Comparison of ENCODE assay signal across 10 cellular contexts in genomic region chr5:140965905-140966292, GRCh38. TPM values are rescaled to one million over a fixed set of nuclear protein-coding genes. Genes with fewer than 3 reads are reported as not detected.
A peak's percentile ranks its signal among the peaks of the same experiment; 100 is the strongest.
DNase-seq lines count a peak whose midpoint lies in the region; ATAC-seq and TF ChIP-seq lines count a peak whose summit lies in the region.
"Had no signal": no experiment of that assay in that cellular context is flagged by ENCODE, and none has a peak within 500 bp of the region (broad histone marks: within the 10 kb centered on the region; RNA-seq: fewer than 3 reads in every experiment).

No MANE protein-coding gene starts in this region.

- CTCF ChIA-PET in HCT116 (lab: Charles Lee): interaction anchor here (0.7 to 1.2 kb wide), 2 partner anchors 52 to 74 kb away, joined by 3 to 6 read pairs; no protein-coding TSS in a partner anchor

- no peaks in the 10 kb centered on the region for H3K27me3 ChIP-seq in HCT116 (ENCODE audit: insufficient read depth, low read length)
- H3K27me3 ChIP-seq in WERI-Rb-1 (ENCODE audit: insufficient read depth, low read depth, severe bottlenecking): no peaks in the 10 kb centered on the region
- peaks cover 3% of the 10 kb centered on the region; the same call in 1 of the 2 replicates for H3K27me3 ChIP-seq in iPS DF 6.9 (ENCODE audit: control insufficient read depth, insufficient read depth, low read length)
- H3K27me3 ChIP-seq in skeletal muscle satellite cell (ENCODE audit: control insufficient read depth, insufficient read depth, low read length): peaks cover 39% of the 10 kb centered on the region

- POLR2A ChIA-PET in HCT116 (lab: Charles Lee): interaction anchor here (1.8 kb wide), 1 partner anchor 38 kb away, joined by 6 read pairs; no protein-coding TSS in a partner anchor

- H3K4me1 ChIP-seq in HCT116 (ENCODE audit: control insufficient read depth in 1 of 2, insufficient read depth in 2 of 2, low read length in 2 of 2) (peaks cover 9 to 19% of the 10 kb centered on the region in 2 experiments; a peak in 3 of 4 replicates), iPS DF 6.9 (ENCODE audit: control insufficient read depth, insufficient read depth, low read length) (peaks cover 4% of the 10 kb centered on the region; the same call in 1 of the 2 replicates), skeletal muscle satellite cell (ENCODE audit: control insufficient read depth, insufficient read depth, low read length) (peaks cover 4% of the 10 kb centered on the region)

- BruUV-seq in HCT116 (replicated peaks; lab: Mats Ljungman, UMichigan): no TSS peak

- H2AFZ ChIP-seq in HCT116 (ENCODE audit: low read depth, low read length, poor library complexity, severe bottlenecking): peak overlapping the region; percentile 91

- TF ChIP-seq CTCF in HCT116 (IDR thresholded peaks at IDR 0.05 in 2 of 3, conservative IDR thresholded peaks at IDR 0.05 in 1 of 3; ENCODE audit: borderline replicate concordance in 1 of 3, insufficient read depth in 1 of 3, low read depth in 2 of 3, low read length in 2 of 3) (no peak), WERI-Rb-1 (IDR thresholded peaks at IDR 0.05; ENCODE audit: low read depth, low read length) (no peak)

- H3K27ac ChIP-seq in HCT116 (ENCODE audit: low read depth, low read length) (peak overlapping the region; percentile 47; the same call in 1 of the 2 replicates), WERI-Rb-1 (peak overlapping the region; percentile 81), iPS DF 6.9 (ENCODE audit: low read length) (no peak overlapping the region)
- H3K27ac ChIP-seq: neutrophil had no signal

- no peak for TF ChIP-seq POLR2A in HCT116 (IDR thresholded peaks at IDR 0.05; ENCODE audit: borderline replicate concordance, extremely low read depth, insufficient read depth, insufficient read length)

- H3K4me3 ChIP-seq in HCT116 (replicated peaks in 1 of 2; ENCODE audit: low read depth in 1 of 2, low read length in 2 of 2) (peak overlapping the region; percentile 58 to 65), WERI-Rb-1 (ENCODE audit: low read depth, low read length) (peak overlapping the region; percentile 82), iPS DF 6.9 (ENCODE audit: low read length) (peak overlapping the region; percentile 64; the same call in 1 of the 2 replicates), skeletal muscle satellite cell (ENCODE audit: low read length) (peak overlapping the region; percentile 76)

- RAD21 ChIA-PET in HCT116 (lab: Charles Lee; ENCODE audit: low non-redundant PET in 1 of 2, low total read pairs in 2 of 2, uncharacterized antibody in 2 of 2, unreplicated experiment in 2 of 2): no interaction called here

- H3K9me2 ChIP-seq in HCT116 (ENCODE audit: insufficient read depth): no peaks in the 10 kb centered on the region

- intact Hi-C loops in HCT116 (cut with micrococcal nuclease): loop anchor here (5.0 kb wide), 1 partner anchor 39 kb away; the partner anchor contains the start of gene PCDHAC1

- no CpG with 5 or more reads among the region's 9 CpGs for WGBS in iPS DF 6.9 (ENCODE audit: insufficient coverage, insufficient read length)

- no peaks in the 10 kb centered on the region for H4K20me1 ChIP-seq in HCT116 (ENCODE audit: insufficient read depth)

- H3K9me3 ChIP-seq in HCT116 (ENCODE audit: control insufficient read depth in 1 of 2, insufficient read depth in 1 of 2, low read depth in 1 of 2, low read length in 2 of 2) (no peaks in the 10 kb centered on the region), WERI-Rb-1 (ENCODE audit: severe bottlenecking) (no peaks in the 10 kb centered on the region), iPS DF 6.9 (ENCODE audit: control insufficient read depth, insufficient read depth, low read length) (no peaks in the 10 kb centered on the region), skeletal muscle satellite cell (replicated peaks; ENCODE audit: low read length) (no peaks in the 10 kb centered on the region)
- H3K9me3 ChIP-seq: neutrophil had no signal

- DNase-seq in HCT116 (ENCODE audit: low read depth, low spot score) (no peak), WERI-Rb-1 (no peak), iPS DF 6.9 (ENCODE audit: low read depth, low spot score) (no peak), AML-193 (lab: John Stamatoyannopoulos, UW) (no peak)
- DNase-seq: activated naive CD8-positive, alpha-beta T cell treated with anti-CD3 and anti-CD28 coated beads for 36 hours had no signal

- no peaks in the 10 kb centered on the region for H3K36me3 ChIP-seq in HCT116 (ENCODE audit: control insufficient read depth in 1 of 2, insufficient read depth in 2 of 2, low read length in 2 of 2)
- peaks cover 9% of the 10 kb centered on the region for H3K36me3 ChIP-seq in WERI-Rb-1
- H3K36me3 ChIP-seq in iPS DF 6.9 (ENCODE audit: control insufficient read depth, insufficient read depth, low read length): no peaks in the 10 kb centered on the region
- H3K36me3 ChIP-seq in skeletal muscle satellite cell (ENCODE audit: insufficient read depth, low read length): no peaks in the 10 kb centered on the region
- H3K36me3 ChIP-seq: neutrophil had no signal

- peak; percentile 58 for ATAC-seq in HCT116
- ATAC-seq in GM19035 (IDR thresholded peaks at IDR 0.05; ENCODE audit: unreplicated experiment): no peak
- no peak for ATAC-seq in HG03135 (IDR thresholded peaks at IDR 0.05; ENCODE audit: unreplicated experiment)
- no peak for ATAC-seq in GM21576 (IDR thresholded peaks at IDR 0.05; ENCODE audit: unreplicated experiment)

- peak overlapping the region; percentile 59 for H3K9ac ChIP-seq in HCT116 (ENCODE audit: low read length)
- peak overlapping the region; percentile 2 for H3K9ac ChIP-seq in skeletal muscle satellite cell (ENCODE audit: low read depth, low read length)

- H3K79me2 ChIP-seq in HCT116 (ENCODE audit: insufficient read depth, low read length): no peaks in the 10 kb centered on the region

- TF ChIP-seq RAD21 in HCT116 (IDR thresholded peaks at IDR 0.05; ENCODE audit: low read depth): no peak

- peak overlapping the region; percentile 90 for H3K4me2 ChIP-seq in HCT116 (ENCODE audit: low read length)
- peak overlapping the region; percentile 87 for H3K4me2 ChIP-seq in skeletal muscle satellite cell (ENCODE audit: low read length)

TF ChIP-seq in HCT116, 20 proteins besides CTCF, POLR2A, EP300 and RAD21:
- no peak for TF ChIP-seq TCF7L2 (IDR thresholded peaks at IDR 0.05; ENCODE audit: borderline replicate concordance, extremely low read depth, insufficient read depth, insufficient read length)
- no peak for TF ChIP-seq EZH2 (IDR thresholded peaks at IDR 0.05)
- no peak for TF ChIP-seq JUND (IDR thresholded peaks at IDR 0.05)
TF ChIP-seq in HCT116: peak in this region for 0.

RNA-seq across cellular contexts. Expression of gene PCDHAC2, which starts 0.4 kb away (rescaled TPM):
- 3.2 TPM for total RNA-seq in HCT116 (2021; ENCODE audit: unreplicated experiment)
- 2.3 and 2.5 TPM in 2 replicates for polyA plus RNA-seq in HCT116 (2012)
- total RNA-seq in skeletal muscle satellite cell (2012; rRNA removed): under 0.01 TPM in 1 of 2 replicates, not detected in the other
- total RNA-seq: activated naive CD8-positive, alpha-beta T cell treated with anti-CD3 and anti-CD28 coated beads for 36 hours had no signal

RNA-seq across cellular contexts. Expression of gene PCDHAC1, which starts 39.8 kb away (rescaled TPM):
- total RNA-seq in HCT116 (2021; ENCODE audit: unreplicated experiment): 1.0 TPM
- 0.49 and 0.62 TPM in 2 replicates for polyA plus RNA-seq in HCT116 (2012)
- total RNA-seq in skeletal muscle satellite cell (2012; rRNA removed): not detected in 2 replicates
- total RNA-seq: activated naive CD8-positive, alpha-beta T cell treated with anti-CD3 and anti-CD28 coated beads for 36 hours had no signal
